ENCODE assay signal across 25 cellular contexts in the genomic region with DNA sequence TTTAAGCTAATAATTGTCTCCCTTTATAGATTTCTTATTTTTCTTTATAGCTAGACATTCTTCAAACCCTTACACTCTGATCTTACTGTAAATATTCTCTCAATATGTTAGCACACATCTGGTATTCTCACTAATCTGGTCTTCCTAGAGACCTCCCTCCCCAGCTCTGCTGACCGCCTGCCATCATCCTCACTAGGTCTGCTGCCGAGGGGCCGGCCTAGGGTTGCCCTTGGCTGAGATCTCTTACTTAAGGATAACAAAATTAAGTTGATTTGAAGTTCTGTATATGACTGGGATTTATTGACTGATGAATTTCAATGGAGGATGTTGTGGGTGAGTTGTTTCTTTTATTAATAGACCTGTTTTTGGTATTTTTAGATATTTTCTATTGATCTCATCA.
"Had no signal": no experiment of that assay in that cellular context is flagged by ENCODE, and none has a peak within 500 bp of the region (broad histone marks: within the 10 kb centered on the region; RNA-seq: fewer than 3 reads in every experiment).

No MANE protein-coding gene starts in this region.

- H3K27me3 ChIP-seq: stomach, suprapubic skin, thyroid gland, tibial artery, tibial nerve, transverse colon, upper lobe of left lung, upper lobe of right lung, uterus, vagina had no signal

- H3K4me1 ChIP-seq: stomach, suprapubic skin, thyroid gland, tibial artery, tibial nerve, transverse colon, upper lobe of left lung, upper lobe of right lung, uterus, vagina had no signal

- ATAC-seq: stimulated activated effector memory CD8-positive, alpha-beta T cell treated with anti-CD3 and anti-CD28 coated beads, Interleukin-12 subunit alpha, Interleukin-12 subunit beta, amount 100 ng/mL, for 72 hours; stimulated activated memory B cell treated with anti-CD40 and anti-IgM and Interleukin-4, amounts not matched to agents 10 μg/mL and 1 μg/mL and 100 μg/mL, for 72 hours; stimulated activated naive B cell treated with anti-CD40 and anti-IgM and Interleukin-4, amounts not matched to agents 10 μg/mL and 1 μg/mL and 100 μg/mL, for 72 hours; stimulated activated naive CD8-positive, alpha-beta T cell treated with anti-CD3 and anti-CD28 coated beads, Interleukin-15, amount 100 ng/mL, for 72 hours; stimulated activated naive CD8-positive, alpha-beta T cell treated with anti-CD3 and anti-CD28 coated beads, Interleukin-15, Interleukin-2, amounts not matched to agents 100 U/mL and 50 U/mL, for 24 hours; upper lobe of right lung had no signal

- DNase-seq: stimulated activated CD4-positive, alpha-beta T cell treated with anti-CD3 and anti-CD28 coated beads, Interleukin-2, amount 100 ng/mL, for 48 hours; stimulated activated CD4-positive, alpha-beta T cell treated with anti-CD3 and anti-CD28 coated beads, Interleukin-4, amount 100 ng/mL, for 1 hour; stimulated activated CD4-positive, alpha-beta T cell treated with anti-CD3 and anti-CD28 coated beads, Interleukin-4, amount 100 ng/mL, for 24 hours; stimulated activated CD4-positive, alpha-beta T cell treated with anti-CD3 and anti-CD28 coated beads, Interleukin-4, amount 100 ng/mL, for 4 hours; stimulated activated CD8-positive, alpha-beta memory T cell treated with anti-CD3 and anti-CD28 coated beads, Interleukin-4, amount 100 ng/mL, for 48 hours; stimulated activated naive B cell treated with anti-CD40 and anti-IgM and Interleukin-4, amounts not matched to agents 10 μg/mL and 1 μg/mL and 100 μg/mL, for 72 hours; stimulated activated naive CD4-positive, alpha-beta T cell; stimulated activated naive CD4-positive, alpha-beta T cell treated with Interleukin-2 at 50 U/mL for 16 hours; stimulated activated naive CD8-positive, alpha-beta T cell treated with anti-CD3 and anti-CD28 coated beads, Interleukin-15, amount 100 ng/mL, for 72 hours; stimulated activated naive CD8-positive, alpha-beta T cell treated with anti-CD3 and anti-CD28 coated beads, Interleukin-15, Interleukin-2, amounts not matched to agents 100 U/mL and 50 U/mL, for 24 hours; stomach; substantia nigra; thyroid gland; tibial artery; transverse colon; trophoblast cell; upper lobe of left lung; upper lobe of right lung; uterus had no signal

- H3K36me3 ChIP-seq: stomach, suprapubic skin, thoracic aorta, thyroid gland, tibial artery, tibial nerve, transverse colon, upper lobe of left lung, upper lobe of right lung, uterus, vagina had no signal

- H3K4me3 ChIP-seq: stomach, suprapubic skin, thoracic aorta, thyroid gland, tibial artery, tibial nerve, transverse colon, upper lobe of left lung, upper lobe of right lung, uterus, vagina had no signal

- H3K9me3 ChIP-seq: suprapubic skin, thoracic aorta, thyroid gland, tibial artery, tibial nerve, transverse colon, upper lobe of left lung, upper lobe of right lung, uterus, vagina had no signal

- H3K27ac ChIP-seq: stomach, suprapubic skin, thoracic aorta, thyroid gland, tibial artery, tibial nerve, transverse colon, upper lobe of left lung, upper lobe of right lung, uterus, vagina had no signal
